29 cellular contexts compared by ENCODE assay signal in the genomic region with DNA sequence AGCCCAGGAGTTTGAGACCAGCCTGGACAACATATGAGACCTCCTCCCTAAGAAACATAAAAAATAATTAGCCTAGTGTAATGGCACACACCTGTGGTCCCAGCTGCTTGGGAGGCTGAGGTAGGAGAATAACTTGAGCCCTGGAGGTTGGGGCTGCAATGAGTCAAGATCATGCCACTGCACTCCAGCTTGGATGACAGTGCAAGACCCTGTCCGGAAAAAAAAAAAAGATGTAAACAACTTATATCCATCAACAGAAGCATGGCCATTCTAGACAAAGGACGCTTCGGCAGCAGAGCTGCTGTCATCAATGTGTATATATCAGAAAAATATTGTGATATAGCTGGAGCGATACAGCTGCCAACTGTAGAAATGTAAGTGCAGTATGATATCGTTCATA.
"Had no signal": no experiment of that assay in that cellular context is flagged by ENCODE, and none has a peak within 500 bp of the region (broad histone marks: within the 10 kb centered on the region; RNA-seq: fewer than 3 reads in every experiment).

No MANE protein-coding gene starts in this region.

- H3K36me3 ChIP-seq: brain microvascular endothelial cell, MG63, SJCRH30 had no signal

- H3K4me1 ChIP-seq: SJCRH30 had no signal

- ATAC-seq: activated CD8-positive, alpha-beta T cell treated with anti-CD3 and anti-CD28 coated beads for 36 hours; activated T-cell treated with anti-CD3 and anti-CD28 coated beads, Interleukin-2, amount 50 U/mL, for 72 hours; activated T-helper 17 cell treated with anti-CD3 and anti-CD28 coated beads, Interleukin-2, amount 50 U/mL, for 72 hours; Panc1 had no signal

- H3K27ac Mint-ChIP-seq: activated CD4-positive, alpha-beta T cell treated with anti-CD3 and anti-CD28 coated beads, Interleukin-2, amount 10 ng/mL, durations not matched to agents 24 days and 14 days; activated CD8-positive, alpha-beta T cell treated with anti-CD3 and anti-CD28 coated beads for 36 hours; activated naive CD8-positive, alpha-beta T cell treated with anti-CD3 and anti-CD28 coated beads for 36 hours; activated T-cell treated with anti-CD3 and anti-CD28 coated beads, Interleukin-2, amount 50 U/mL, for 72 hours; activated T-helper 17 cell treated with anti-CD3 and anti-CD28 coated beads, Interleukin-2, amount 50 U/mL, for 72 hours; T-helper 2 cell treated with Interferon-gamma antibody and Interleukin-4, amounts not matched to agents 5 μg/mL and 100 μg/mL, for 36 hours had no signal

- H3K36me3 Mint-ChIP-seq: activated naive CD8-positive, alpha-beta T cell treated with anti-CD3 and anti-CD28 coated beads for 36 hours had no signal

- H3K4me3 Mint-ChIP-seq: activated CD4-positive, alpha-beta T cell treated with anti-CD3 and anti-CD28 coated beads, Interleukin-2, amount 10 ng/mL, durations not matched to agents 24 days and 14 days; activated CD8-positive, alpha-beta T cell treated with anti-CD3 and anti-CD28 coated beads for 36 hours; activated naive CD8-positive, alpha-beta T cell treated with anti-CD3 and anti-CD28 coated beads for 36 hours; activated T-helper 17 cell treated with anti-CD3 and anti-CD28 coated beads, Interleukin-2, amount 50 U/mL, for 72 hours; T-helper 2 cell treated with Interferon-gamma antibody and Interleukin-4, amounts not matched to agents 5 μg/mL and 100 μg/mL, for 36 hours had no signal

- DNase-seq: activated CD4-positive, alpha-beta T cell treated with anti-CD3 and anti-CD28 coated beads, Interleukin-2, amount 10 ng/mL, durations not matched to agents 24 days and 14 days; activated CD4-positive, alpha-beta T cell treated with anti-CD3 and anti-CD28 coated beads, Interleukin-2, amount 50 U/mL, for 4 hours; activated CD8-positive, alpha-beta T cell treated with anti-CD3 and anti-CD28 coated beads for 36 hours; activated effector memory CD4-positive, alpha-beta T cell treated with anti-CD3 and anti-CD28 coated beads, Interleukin-2, amount 50 U/mL, for 16 hours; activated naive CD4-positive, alpha-beta T cell; activated naive CD4-positive, alpha-beta T cell treated with anti-CD3 and anti-CD28 coated beads, Interleukin-2, amount 50 U/mL, for 16 hours; activated naive CD8-positive, alpha-beta T cell treated with anti-CD3 and anti-CD28 coated beads for 36 hours; activated T-cell treated with anti-CD3 and anti-CD28 coated beads, Interleukin-2, amount 50 U/mL, for 1 hour; activated T-cell treated with anti-CD3 and anti-CD28 coated beads, Interleukin-2, amount 50 U/mL, for 72 hours; amniotic stem cell; aorta; brain microvascular endothelial cell; central memory CD4-positive, alpha-beta T cell; MG63; NCI-H1048; NCI-H1105 treated with DMSO at 0.1 percent for 48 hours; NCI-H1436; NCI-H1694; NCI-H1930; NCI-H2081 treated with DMSO at 0.1 percent for 48 hours; NCI-H446; NCI-H510A treated with DMSO at 0.1 percent for 48 hours; NCI-H526 treated with DMSO at 0.1 percent for 48 hours; SHP77; SJCRH30 had no signal

- H3K9me3 ChIP-seq: MG63, SJCRH30 had no signal

- H3K9me3 Mint-ChIP-seq: activated CD4-positive, alpha-beta T cell treated with anti-CD3 and anti-CD28 coated beads, Interleukin-2, amount 10 ng/mL, durations not matched to agents 24 days and 14 days; activated CD8-positive, alpha-beta T cell treated with anti-CD3 and anti-CD28 coated beads for 36 hours; activated naive CD8-positive, alpha-beta T cell treated with anti-CD3 and anti-CD28 coated beads for 36 hours; activated T-cell treated with anti-CD3 and anti-CD28 coated beads, Interleukin-2, amount 50 U/mL, for 72 hours; activated T-helper 17 cell treated with anti-CD3 and anti-CD28 coated beads, Interleukin-2, amount 50 U/mL, for 72 hours; T-helper 2 cell treated with Interferon-gamma antibody and Interleukin-4, amounts not matched to agents 5 μg/mL and 100 μg/mL, for 36 hours had no signal

- H3K4me3 ChIP-seq: MG63, SJCRH30, SK-N-MC had no signal

- H3K27me3 ChIP-seq: brain microvascular endothelial cell, MG63, SJCRH30 had no signal

- H3K27ac ChIP-seq: brain microvascular endothelial cell, SJCRH30, SK-N-MC had no signal

- H3K27me3 Mint-ChIP-seq: activated CD8-positive, alpha-beta T cell treated with anti-CD3 and anti-CD28 coated beads for 36 hours; activated naive CD8-positive, alpha-beta T cell treated with anti-CD3 and anti-CD28 coated beads for 36 hours; activated T-helper 17 cell treated with anti-CD3 and anti-CD28 coated beads, Interleukin-2, amount 50 U/mL, for 72 hours had no signal
